8 cellular contexts compared by ENCODE assay signal in genomic region chr12:71693651-71694050, GRCh38. TPM values are rescaled to one million over a fixed set of nuclear protein-coding genes. Genes with fewer than 3 reads are reported as not detected.
DNase-seq lines count a peak whose midpoint lies in the region; ATAC-seq, FAIRE-seq and TF ChIP-seq lines count a peak whose summit lies in the region.
"Not testable (repeated sequence)": the region's sequence is repeated elsewhere in the genome, so short reads cannot be mapped to it uniquely, and the experiment has no call there.

No MANE protein-coding gene starts in this region.

- not testable (repeated sequence) for H3K27me3 ChIP-seq in suprapubic skin

- FAIRE-seq in kidney (lab: Jason Lieb, UNC): not testable (repeated sequence)

- H3K27ac ChIP-seq in kidney (ENCODE audit: low read depth in 2 of 2, low read length in 2 of 2): peak overlapping the region; percentile 9 to 75
- H3K27ac ChIP-seq in suprapubic skin: peak overlapping the region; percentile 42

- not testable (repeated sequence) for TF ChIP-seq POLR2A in suprapubic skin (IDR thresholded peaks at IDR 0.05)

- H3K4me3 Mint-ChIP-seq in activated B cell treated with CpG ODN at 0.5 μM for 24 hours: peak overlapping the region; percentile 76

- TF ChIP-seq EP300 in suprapubic skin (IDR thresholded peaks at IDR 0.05): not testable (repeated sequence)

- POLR2A ChIA-PET in activated B cell treated with CpG ODN at 0.5 μM for 24 hours (lab: Charles Lee): interaction anchor here (3.4 to 4.3 kb wide), 3 partner anchors 8 to 61 kb away, joined by 12 to 49 read pairs (median 21); partner anchors contain the start of genes RAB21, THAP2, TMEM19 and ZFC3H1

- H3K9me3 Mint-ChIP-seq in activated B cell treated with CpG ODN at 0.5 μM for 24 hours: not testable (repeated sequence)

- not testable (repeated sequence) for H3K27me3 Mint-ChIP-seq in activated B cell treated with CpG ODN at 0.5 μM for 24 hours

- TF ChIP-seq CTCF in activated B cell treated with CpG ODN at 0.5 μM for 24 hours (IDR thresholded peaks at IDR 0.05); kidney (IDR thresholded peaks at IDR 0.05; ENCODE audit: borderline replicate concordance, extremely low read depth, insufficient read depth); suprapubic skin (IDR thresholded peaks at IDR 0.05): not testable (repeated sequence)

- not testable (repeated sequence) for DNase-seq in activated B cell treated with CpG ODN at 0.5 μM for 24 hours; kidney; suprapubic skin (ENCODE audit: low spot score in 2 of 2)

- peak; percentile 2 for ATAC-seq in GM18508 (IDR thresholded peaks at IDR 0.05; ENCODE audit: insufficient read depth, unreplicated experiment)
- peak; percentile 16 for ATAC-seq in GM19397 (IDR thresholded peaks at IDR 0.05; ENCODE audit: unreplicated experiment)
- peak; percentile 15 for ATAC-seq in GM21825 (IDR thresholded peaks at IDR 0.05; ENCODE audit: unreplicated experiment)
- peak; percentile 9 for ATAC-seq in HG03039 (IDR thresholded peaks at IDR 0.05; ENCODE audit: unreplicated experiment)
- peak; percentile 10 for ATAC-seq in HG03575 (IDR thresholded peaks at IDR 0.05; ENCODE audit: extremely low read depth, insufficient number of reproducible peaks, low FRiP score, unreplicated experiment)
- ATAC-seq in activated B cell treated with CpG ODN at 0.5 μM for 24 hours (ENCODE audit: low read depth): peak; percentile 4

- peaks cover 2 to 22% of the 10 kb centered on the region in 2 donors for H3K4me1 ChIP-seq in kidney (ENCODE audit: control insufficient read depth in 1 of 2, insufficient read depth in 1 of 2, low read depth in 1 of 2, low read length in 2 of 2)
- peaks cover 16% of the 10 kb centered on the region for H3K4me1 ChIP-seq in suprapubic skin

- peaks cover 77% of the 10 kb centered on the region for H3K4me1 Mint-ChIP-seq in activated B cell treated with CpG ODN at 0.5 μM for 24 hours

- not testable (repeated sequence) for H3K4me3 ChIP-seq in kidney (ENCODE audit: low read length in 2 of 2); suprapubic skin

- peak overlapping the region; percentile 97 for H3K27ac Mint-ChIP-seq in activated B cell treated with CpG ODN at 0.5 μM for 24 hours

- WGBS in suprapubic skin: 87% methylated on average over 5 of the region's 5 CpGs

- not testable (repeated sequence) for H3K9me3 ChIP-seq in kidney (ENCODE audit: control insufficient read depth in 1 of 2, low read length in 2 of 2); suprapubic skin

- peaks cover 36% of the 10 kb centered on the region for H3K36me3 Mint-ChIP-seq in activated B cell treated with CpG ODN at 0.5 μM for 24 hours (ENCODE audit: low read depth)

- CTCF ChIA-PET in activated B cell treated with CpG ODN at 0.5 μM for 24 hours (lab: Charles Lee): not testable (repeated sequence)

- H3K9ac ChIP-seq in kidney (ENCODE audit: low read length in 2 of 2): not testable (repeated sequence)

- intact Hi-C loops in activated B cell treated with CpG ODN at 0.5 μM for 24 hours (cut with micrococcal nuclease): loop anchor here (1.0 to 10.0 kb wide), 5 partner anchors 7 to 1449 kb away; partner anchors contain the start of genes CNOT2, RAB21, TMEM19 and ZFC3H1
- intact Hi-C loops in kidney (cut with DNase I): not testable (repeated sequence)

- H3K36me3 ChIP-seq in kidney (ENCODE audit: control insufficient read depth in 1 of 2, insufficient read depth in 2 of 2, low read length in 2 of 2): not testable (repeated sequence)
- peaks cover 23% of the 10 kb centered on the region for H3K36me3 ChIP-seq in suprapubic skin

RNA-seq across cellular contexts. Expression of gene TMEM19, which starts 7.8 kb away (rescaled TPM):
- total RNA-seq in activated B cell treated with CpG ODN at 0.5 μM for 24 hours (42.6 and 46.7 TPM in 2 replicates), kidney (35.6 TPM), suprapubic skin (10 to 100 TPM; 24.5 to 52.9 (median 43.5) TPM)
- polyA plus RNA-seq in kidney (ENCODE audit: insufficient read depth, low read depth, low replicate concordance): 14.9 TPM

RNA-seq across cellular contexts. Expression of gene THAP2, which starts 29.6 kb away (rescaled TPM):
- total RNA-seq in activated B cell treated with CpG ODN at 0.5 μM for 24 hours (10.8 and 11.5 TPM in 2 replicates), kidney (3.2 TPM), suprapubic skin (1 to 10 TPM; 1.9 to 3.6 (median 3.3) TPM)
- 5.0 TPM for polyA plus RNA-seq in kidney (ENCODE audit: insufficient read depth, low read depth, low replicate concordance)

RNA-seq across cellular contexts. Expression of gene ZFC3H1, which starts 30.0 kb away (rescaled TPM):
- 85.7 and 107 TPM in 2 replicates for total RNA-seq in activated B cell treated with CpG ODN at 0.5 μM for 24 hours
- 42.4 TPM for total RNA-seq in kidney
- polyA plus RNA-seq in kidney (ENCODE audit: insufficient read depth, low read depth, low replicate concordance): 11.2 TPM
- 100 to 1,000 TPM in 1 of 4 donors, 10 to 100 TPM in 3; 52.0 to 202 (median 71.5) TPM for total RNA-seq in suprapubic skin
